In the genomic region with DNA sequence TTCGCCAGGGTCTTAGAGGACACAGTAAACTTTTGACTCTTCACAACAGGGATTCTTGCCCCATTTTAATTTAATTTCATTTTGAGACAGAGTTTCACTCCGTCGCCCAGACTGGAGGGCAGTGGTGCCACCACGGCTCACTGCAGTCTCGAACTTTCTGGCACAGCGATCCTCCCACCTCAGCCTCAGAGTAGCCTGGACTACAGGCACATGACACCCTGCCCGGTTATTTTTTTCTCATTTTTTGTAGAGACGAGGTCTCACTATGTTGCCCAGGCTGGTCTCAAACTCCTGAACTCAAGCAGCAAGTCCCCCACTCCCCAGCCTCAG, we compare ENCODE assay signal across 8 cellular contexts. TPM values are rescaled to one million over a fixed set of nuclear protein-coding genes. Genes with fewer than 3 reads are reported as not detected.
DNase-seq lines count a peak whose midpoint lies in the region; FAIRE-seq and TF ChIP-seq lines count a peak whose summit lies in the region.

No MANE protein-coding gene starts in this region.

- no peak overlapping the region for H3K9ac ChIP-seq in kidney (ENCODE audit: low read length in 2 of 2)

- WGBS in testis, 2 donors: 35 to 52% methylated on average over 8 of the region's 8 CpGs

- H3K4me3 ChIP-seq in kidney (ENCODE audit: low read length in 2 of 2) (peak overlapping the region; percentile 42 to 96), testis (peak overlapping the region; percentile 75 to 77)

- no peaks in the 10 kb centered on the region for H3K27me3 ChIP-seq in testis

- H3K27ac Mint-ChIP-seq in activated T-cell treated with anti-CD3 and anti-CD28 coated beads, Interleukin-2, amount 50 U/mL, for 24 hours: peak overlapping the region; percentile 92
- H3K27ac Mint-ChIP-seq in activated T-helper 1 cell treated with anti-CD3 and anti-CD28 coated beads, Interleukin-12 subunit alpha, Interleukin-12 subunit beta, Interleukin-2, Interleukin-4 antibody, amounts not matched to agents 30 ng/mL and 10 ng/mL and 1 ng/mL, durations not matched to agents 14 hours and 24 hours and 36 hours: peak overlapping the region; percentile 80

- intact Hi-C loops in activated T-helper 1 cell treated with anti-CD3 and anti-CD28 coated beads, Interleukin-12 subunit alpha, Interleukin-12 subunit beta, Interleukin-2, Interleukin-4 antibody, amounts not matched to agents 30 ng/mL and 10 ng/mL and 1 ng/mL, durations not matched to agents 14 hours and 24 hours and 36 hours (cut with micrococcal nuclease): loop anchor here (1.0 to 10.0 kb wide), 8 partner anchors 53 to 605 kb away; a partner anchor contains a TSS
- intact Hi-C loops in kidney (cut with DNase I): no loop called here
- intact Hi-C loops in testis (cut with DNase I; ENCODE audit: low total_unique reads): no loop called here

- TF ChIP-seq CTCF in kidney (IDR thresholded peaks at IDR 0.05; ENCODE audit: borderline replicate concordance, extremely low read depth, insufficient read depth): no peak
- TF ChIP-seq CTCF in testis (IDR thresholded peaks at IDR 0.05): no peak

- H3K27me3 Mint-ChIP-seq in activated T-cell treated with anti-CD3 and anti-CD28 coated beads, Interleukin-2, amount 50 U/mL, for 24 hours: no peaks in the 10 kb centered on the region
- no peaks in the 10 kb centered on the region for H3K27me3 Mint-ChIP-seq in activated T-helper 1 cell treated with anti-CD3 and anti-CD28 coated beads, Interleukin-12 subunit alpha, Interleukin-12 subunit beta, Interleukin-2, Interleukin-4 antibody, amounts not matched to agents 30 ng/mL and 10 ng/mL and 1 ng/mL, durations not matched to agents 14 hours and 24 hours and 36 hours (ENCODE audit: insufficient read depth)

- no peak overlapping the region for H3K27ac ChIP-seq in kidney (ENCODE audit: low read depth in 2 of 2, low read length in 2 of 2)
- no peak overlapping the region for H3K27ac ChIP-seq in testis

- H3K9me3 ChIP-seq in kidney (ENCODE audit: control insufficient read depth in 1 of 2, low read length in 2 of 2) (no peaks in the 10 kb centered on the region), testis (no peaks in the 10 kb centered on the region)

- FAIRE-seq in kidney (lab: Jason Lieb, UNC) (no peak), H54 (lab: Jason Lieb, UNC) (no peak)

- H3K36me3 Mint-ChIP-seq in activated T-cell treated with anti-CD3 and anti-CD28 coated beads, Interleukin-2, amount 50 U/mL, for 24 hours (ENCODE audit: low read depth): peaks cover 44% of the 10 kb centered on the region
- H3K36me3 Mint-ChIP-seq in activated T-helper 1 cell treated with anti-CD3 and anti-CD28 coated beads, Interleukin-12 subunit alpha, Interleukin-12 subunit beta, Interleukin-2, Interleukin-4 antibody, amounts not matched to agents 30 ng/mL and 10 ng/mL and 1 ng/mL, durations not matched to agents 14 hours and 24 hours and 36 hours (ENCODE audit: low read depth): peaks cover 8% of the 10 kb centered on the region

- H3K4me1 Mint-ChIP-seq in activated T-cell treated with anti-CD3 and anti-CD28 coated beads, Interleukin-2, amount 50 U/mL, for 24 hours (ENCODE audit: low read depth): peaks cover 18% of the 10 kb centered on the region
- no peaks in the 10 kb centered on the region for H3K4me1 Mint-ChIP-seq in activated T-helper 1 cell treated with anti-CD3 and anti-CD28 coated beads, Interleukin-12 subunit alpha, Interleukin-12 subunit beta, Interleukin-2, Interleukin-4 antibody, amounts not matched to agents 30 ng/mL and 10 ng/mL and 1 ng/mL, durations not matched to agents 14 hours and 24 hours and 36 hours (ENCODE audit: low read depth)

- peaks cover 0 to 3% of the 10 kb centered on the region in 2 donors for H3K4me1 ChIP-seq in kidney (ENCODE audit: control insufficient read depth in 1 of 2, insufficient read depth in 1 of 2, low read depth in 1 of 2, low read length in 2 of 2)
- H3K4me1 ChIP-seq in testis: peaks cover 4% of the 10 kb centered on the region

- H3K36me3 ChIP-seq in kidney (ENCODE audit: control insufficient read depth in 1 of 2, insufficient read depth in 2 of 2, low read length in 2 of 2) (peaks cover 8 to 13% of the 10 kb centered on the region in 2 donors), testis (ENCODE audit: low read depth, missing control alignments) (no peaks in the 10 kb centered on the region)

- H3K4me3 Mint-ChIP-seq in activated T-cell treated with anti-CD3 and anti-CD28 coated beads, Interleukin-2, amount 50 U/mL, for 24 hours: peak overlapping the region; percentile 90
- peak overlapping the region; percentile 86 for H3K4me3 Mint-ChIP-seq in activated T-helper 1 cell treated with anti-CD3 and anti-CD28 coated beads, Interleukin-12 subunit alpha, Interleukin-12 subunit beta, Interleukin-2, Interleukin-4 antibody, amounts not matched to agents 30 ng/mL and 10 ng/mL and 1 ng/mL, durations not matched to agents 14 hours and 24 hours and 36 hours

- no peaks in the 10 kb centered on the region for H3K9me3 Mint-ChIP-seq in activated T-cell treated with anti-CD3 and anti-CD28 coated beads, Interleukin-2, amount 50 U/mL, for 24 hours
- H3K9me3 Mint-ChIP-seq in activated T-helper 1 cell treated with anti-CD3 and anti-CD28 coated beads, Interleukin-12 subunit alpha, Interleukin-12 subunit beta, Interleukin-2, Interleukin-4 antibody, amounts not matched to agents 30 ng/mL and 10 ng/mL and 1 ng/mL, durations not matched to agents 14 hours and 24 hours and 36 hours: no peaks in the 10 kb centered on the region

- no peak for TF ChIP-seq POLR2A in testis (IDR thresholded peaks at IDR 0.05)
- TF ChIP-seq POLR2A in H54 (IDR thresholded peaks at IDR 0.05; ENCODE audit: low read depth, low read length): no peak

- DNase-seq in activated T-cell treated with anti-CD3 and anti-CD28 coated beads, Interleukin-2, amount 50 U/mL, for 24 hours: no peak
- DNase-seq in activated T-cell treated with anti-CD3 and anti-CD28 coated beads for 4 hours: no peak
- no peak for DNase-seq in activated T-helper 1 cell treated with anti-CD3 and anti-CD28 coated beads, Interleukin-12 subunit alpha, Interleukin-12 subunit beta, Interleukin-2, Interleukin-4 antibody, amounts not matched to agents 30 ng/mL and 10 ng/mL and 1 ng/mL, durations not matched to agents 14 hours and 24 hours and 36 hours (ENCODE audit: low spot score)
- DNase-seq in kidney: no peak
- DNase-seq in testis: no peak
- DNase-seq in dedifferentiated amniotic fluid mesenchymal stem cell (ENCODE audit: extremely low spot score): no peak
- DNase-seq in DMS 273 treated with DMSO at 0.1 percent for 48 hours (lab: John Stamatoyannopoulos, UW): no peak
- DNase-seq in H54 (ENCODE audit: insufficient read length, low spot score): no peak

RNA-seq across cellular contexts. Expression of a gene that starts 0.3 kb away (rescaled TPM):
- 51.1 and 54.4 TPM in 2 replicates for total RNA-seq in activated T-helper 1 cell treated with anti-CD3 and anti-CD28 coated beads, Interleukin-12 subunit alpha, Interleukin-12 subunit beta, Interleukin-2, Interleukin-4 antibody, amounts not matched to agents 30 ng/mL and 10 ng/mL and 1 ng/mL, durations not matched to agents 14 hours and 24 hours and 36 hours
- total RNA-seq in kidney (11.0 TPM), testis (10 to 100 TPM; 14.6 to 15.4 TPM)
- polyA plus RNA-seq in kidney (ENCODE audit: insufficient read depth, low read depth, low replicate concordance) (9.6 TPM), testis (ENCODE audit: insufficient read depth, low read depth, low replicate concordance) (12.8 TPM)

RNA-seq across cellular contexts. Expression of a gene that starts 5.2 kb away (rescaled TPM):
- total RNA-seq in activated T-helper 1 cell treated with anti-CD3 and anti-CD28 coated beads, Interleukin-12 subunit alpha, Interleukin-12 subunit beta, Interleukin-2, Interleukin-4 antibody, amounts not matched to agents 30 ng/mL and 10 ng/mL and 1 ng/mL, durations not matched to agents 14 hours and 24 hours and 36 hours: not detected in 2 replicates
- total RNA-seq in kidney (0.38 TPM), testis (1 to 10 TPM in 1 of 2 donors, under 1 TPM in 1; 0.68 to 1.1 TPM)
- polyA plus RNA-seq in kidney (ENCODE audit: insufficient read depth, low read depth, low replicate concordance) (0.54 TPM), testis (ENCODE audit: insufficient read depth, low read depth, low replicate concordance) (2.2 TPM)

RNA-seq across cellular contexts. Expression of a gene that starts 21.0 kb away (rescaled TPM):
- total RNA-seq in activated T-helper 1 cell treated with anti-CD3 and anti-CD28 coated beads, Interleukin-12 subunit alpha, Interleukin-12 subunit beta, Interleukin-2, Interleukin-4 antibody, amounts not matched to agents 30 ng/mL and 10 ng/mL and 1 ng/mL, durations not matched to agents 14 hours and 24 hours and 36 hours: not detected in 2 replicates
- total RNA-seq in kidney: not detected
- not detected for polyA plus RNA-seq in kidney (ENCODE audit: insufficient read depth, low read depth, low replicate concordance)
- 100 to 1,000 TPM in 1 of 2 donors, 10 to 100 TPM in 1; 39.0 to 120 TPM for total RNA-seq in testis
- 138 TPM for polyA plus RNA-seq in testis (ENCODE audit: insufficient read depth, low read depth, low replicate concordance)

RNA-seq across cellular contexts. Expression of a gene that starts 22.8 kb away (rescaled TPM):
- total RNA-seq in activated T-helper 1 cell treated with anti-CD3 and anti-CD28 coated beads, Interleukin-12 subunit alpha, Interleukin-12 subunit beta, Interleukin-2, Interleukin-4 antibody, amounts not matched to agents 30 ng/mL and 10 ng/mL and 1 ng/mL, durations not matched to agents 14 hours and 24 hours and 36 hours: 29.8 and 34.9 TPM in 2 replicates
- total RNA-seq in kidney: 13.8 TPM
- 7.8 TPM for polyA plus RNA-seq in kidney (ENCODE audit: insufficient read depth, low read depth, low replicate concordance)
- 10 to 100 TPM; 16.8 to 18.4 TPM for total RNA-seq in testis
- 24.3 TPM for polyA plus RNA-seq in testis (ENCODE audit: insufficient read depth, low read depth, low replicate concordance)

RNA-seq across cellular contexts. Expression of a gene that starts 51.8 kb away (rescaled TPM):
- total RNA-seq in activated T-helper 1 cell treated with anti-CD3 and anti-CD28 coated beads, Interleukin-12 subunit alpha, Interleukin-12 subunit beta, Interleukin-2, Interleukin-4 antibody, amounts not matched to agents 30 ng/mL and 10 ng/mL and 1 ng/mL, durations not matched to agents 14 hours and 24 hours and 36 hours: not detected in 2 replicates
- total RNA-seq in kidney: not detected
- not detected for polyA plus RNA-seq in kidney (ENCODE audit: insufficient read depth, low read depth, low replicate concordance)
- 1 to 10 TPM in 1 of 2 donors, under 1 TPM in 1; 0.99 to 4.1 TPM for total RNA-seq in testis
- 2.7 TPM for polyA plus RNA-seq in testis (ENCODE audit: insufficient read depth, low read depth, low replicate concordance)

Comparison
In these comparisons a context has a peak if more than half of its experiments do, and no peak if none do; other contexts are left out.
1. RNA of a gene that starts 21.0 kb away (total RNA-seq): 39.0 to 120 TPM in testis; not detected in activated T-helper 1 cell treated with anti-CD3 and anti-CD28 coated beads, Interleukin-12 subunit alpha, Interleukin-12 subunit beta, Interleukin-2, Interleukin-4 antibody, amounts not matched to agents 30 ng/mL and 10 ng/mL and 1 ng/mL, durations not matched to agents 14 hours and 24 hours and 36 hours and not detected in kidney (single experiment); every median in the first group is over 10 times any median in the second.